ENCODE assay signal across 11 cellular contexts in the genomic region with DNA sequence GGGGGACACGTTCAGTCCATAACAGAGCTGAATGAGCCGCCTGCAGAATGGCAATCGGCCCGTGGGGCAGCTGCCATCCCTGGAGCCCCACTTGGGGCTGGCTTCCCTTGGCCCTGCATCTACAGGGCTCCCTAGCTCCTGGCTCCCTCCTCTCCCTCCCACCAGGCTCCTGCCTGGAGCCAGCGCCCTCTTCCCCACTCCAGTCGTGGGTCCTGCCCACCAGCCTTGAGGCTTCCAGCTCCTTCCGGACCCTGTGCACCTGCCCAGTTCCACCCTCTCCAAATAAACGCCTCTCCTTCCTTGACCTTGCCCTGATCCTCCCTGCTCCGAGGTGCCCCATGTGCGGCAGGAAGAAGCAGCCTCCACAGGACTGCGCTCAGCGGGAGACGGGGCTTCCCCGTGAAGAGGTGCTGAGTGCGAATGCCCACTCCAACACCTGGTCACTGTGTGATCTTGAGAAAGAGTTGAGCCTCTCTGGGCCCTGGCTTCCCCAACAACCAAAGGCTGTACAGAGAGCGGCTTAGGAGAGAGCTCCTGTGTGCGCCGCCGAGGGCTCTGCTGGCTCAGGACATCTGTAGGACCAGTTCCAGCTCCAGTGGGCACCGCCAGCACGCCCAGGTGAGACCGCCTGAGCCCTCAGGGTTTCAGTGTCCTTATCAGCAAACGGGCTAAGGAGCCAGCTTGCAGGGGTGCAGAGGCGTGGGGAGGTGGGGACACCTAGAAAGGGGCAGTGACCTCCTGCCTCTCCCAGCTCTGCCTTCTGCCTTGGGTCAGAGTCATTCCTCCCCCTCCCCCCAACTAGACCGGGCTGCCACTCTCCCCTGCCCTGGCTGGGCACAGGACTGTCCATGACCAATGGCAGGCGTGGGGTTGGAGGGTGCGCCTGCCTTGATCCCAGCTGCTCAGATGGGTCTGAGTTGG. TPM values are rescaled to one million over a fixed set of nuclear protein-coding genes. Genes with fewer than 3 reads are reported as not detected.
DNase-seq lines count a peak whose midpoint lies in the region; ATAC-seq and TF ChIP-seq lines count a peak whose summit lies in the region.
"Had no signal": no experiment of that assay in that cellular context is flagged by ENCODE, and none has a peak within 500 bp of the region (broad histone marks: within the 10 kb centered on the region; RNA-seq: fewer than 3 reads in every experiment).

No MANE protein-coding gene starts in this region.

- peaks cover 40% of the 10 kb centered on the region for H3F3A ChIP-seq in neural progenitor cell (ENCODE audit: low read depth)

- H3K27ac ChIP-seq in left ventricle myocardium inferior (replicated peaks) (peak overlapping the region; percentile 95), epithelial cell of prostate (peak overlapping the region; percentile 85), neural progenitor cell (no peak overlapping the region)

- H3K4me2 ChIP-seq in neural progenitor cell, result no peak overlapping the region

- H3K4me3 ChIP-seq in left ventricle myocardium inferior, result no peak overlapping the region
- H3K4me3 ChIP-seq in neural progenitor cell, result no peak overlapping the region

- H3K27ac Mint-ChIP-seq in neural progenitor cell, result peak overlapping the region; percentile 90

- no peaks in the 10 kb centered on the region for H3K36me3 Mint-ChIP-seq in neural progenitor cell

- H3K9me3 Mint-ChIP-seq in neural progenitor cell, result no peaks in the 10 kb centered on the region

- TF ChIP-seq CTCF in left ventricle myocardium inferior (IDR thresholded peaks at IDR 0.05; ENCODE audit: borderline replicate concordance) (no peak), neural progenitor cell (IDR thresholded peaks at IDR 0.05) (no peak)

- DNase-seq in left ventricle myocardium inferior (no peak), cardiac septum (ENCODE audit: low spot score) (no peak), epithelial cell of prostate (ENCODE audit: low read depth, low spot score) (no peak), neural progenitor cell (ENCODE audit: low spot score) (no peak), NCI-H2227 (lab: John Stamatoyannopoulos, UW; ENCODE audit: unreplicated experiment) (no peak), NCI-H1092 (lab: John Stamatoyannopoulos, UW) (no peak), NCI-H1417 treated with DMSO at 0.1 percent for 48 hours (lab: John Stamatoyannopoulos, UW) (no peak)
- DNase-seq: NCI-H1436 treated with DMSO at 0.1 percent for 48 hours had no signal

- peaks cover 9% of the 10 kb centered on the region for H3K27me3 Mint-ChIP-seq in neural progenitor cell (ENCODE audit: insufficient read depth, low read depth)

- H3K4me3 Mint-ChIP-seq in neural progenitor cell, result peak overlapping the region; percentile 30

- peaks cover 52% of the 10 kb centered on the region for H3K4me1 ChIP-seq in left ventricle myocardium inferior
- peaks cover 27% of the 10 kb centered on the region for H3K4me1 ChIP-seq in neural progenitor cell

- H3K79me2 ChIP-seq in neural progenitor cell (ENCODE audit: low read depth), result no peaks in the 10 kb centered on the region

- H3K36me3 ChIP-seq in left ventricle myocardium inferior (no peaks in the 10 kb centered on the region), neural progenitor cell (no peaks in the 10 kb centered on the region)

- H3K27me3 ChIP-seq in left ventricle myocardium inferior (ENCODE audit: low read depth) (no peaks in the 10 kb centered on the region), neural progenitor cell (no peaks in the 10 kb centered on the region)

- H3K4me1 Mint-ChIP-seq in neural progenitor cell, result peaks cover 55% of the 10 kb centered on the region

- H4K20me1 ChIP-seq in neural progenitor cell (ENCODE audit: low read depth), result no peaks in the 10 kb centered on the region

- H3K9me3 ChIP-seq in left ventricle myocardium inferior (replicated peaks) (no peaks in the 10 kb centered on the region), neural progenitor cell (ENCODE audit: low read depth) (no peaks in the 10 kb centered on the region)

- intact Hi-C loops in left ventricle myocardium inferior (cut with micrococcal nuclease) (loop anchor here (10.0 kb wide), 1 partner anchor 114 kb away; no protein-coding TSS in a partner anchor), cardiac septum (cut with DNase I) (loop anchor here (5.0 kb wide), 3 partner anchors 197 to 352 kb away; no protein-coding TSS in a partner anchor)

- no peak for ATAC-seq in GM21447 (IDR thresholded peaks at IDR 0.05; ENCODE audit: unreplicated experiment)

- H3K9ac ChIP-seq in neural progenitor cell, result no peak overlapping the region

- no peak overlapping the region for H2AFZ ChIP-seq in neural progenitor cell (replicated peaks)

RNA-seq across cellular contexts. Expression of a gene that starts 12.1 kb away (rescaled TPM):
- total RNA-seq in left ventricle myocardium inferior, result not detected
- 0.22 TPM for total RNA-seq in cardiac septum
- not detected in 2 replicates for total RNA-seq in neural progenitor cell (ENCODE audit: low replicate concordance)
- total RNA-seq: bronchial epithelial cell, OCI-LY7 had no signal

RNA-seq across cellular contexts. Expression of a gene that starts 17.1 kb away (rescaled TPM):
- total RNA-seq in left ventricle myocardium inferior (63.4 TPM), cardiac septum (49.5 TPM), neural progenitor cell (ENCODE audit: low replicate concordance) (22.2 and 29.8 TPM in 2 replicates)

RNA-seq across cellular contexts. Expression of a gene that starts 33.1 kb away (rescaled TPM):
- total RNA-seq in left ventricle myocardium inferior (9.0 TPM), cardiac septum (10.2 TPM), neural progenitor cell (ENCODE audit: low replicate concordance) (9.2 and 21.1 TPM in 2 replicates)

RNA-seq across cellular contexts. Expression of a gene that starts 56.6 kb away (rescaled TPM):
- 0.85 TPM for total RNA-seq in left ventricle myocardium inferior
- total RNA-seq in cardiac septum, result 4.4 TPM
- total RNA-seq in neural progenitor cell (ENCODE audit: low replicate concordance), result 1.5 and 5.2 TPM in 2 replicates
- total RNA-seq: bronchial epithelial cell, OCI-LY7 had no signal
